ENCODE assay signal across 12 cellular contexts in the genomic region with DNA sequence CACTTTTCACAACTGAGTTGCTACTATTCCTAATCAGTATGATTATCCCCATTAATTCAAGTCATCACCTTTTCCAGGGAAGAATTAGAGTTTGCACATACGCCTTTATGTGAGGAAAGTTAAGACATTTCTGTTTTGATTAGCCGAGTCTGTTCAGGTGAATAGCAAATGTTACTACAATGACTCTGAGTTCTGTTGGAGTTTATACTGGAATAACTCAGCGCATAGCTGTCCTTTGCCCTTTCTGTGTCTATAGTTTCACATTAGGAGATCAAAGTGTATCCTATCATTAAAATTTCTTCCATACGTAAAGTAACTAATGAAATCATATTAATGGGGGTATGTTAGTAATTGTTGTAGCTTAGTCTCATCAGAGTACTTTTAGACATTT. TPM values are rescaled to one million over a fixed set of nuclear protein-coding genes. Genes with fewer than 3 reads are reported as not detected.
DNase-seq lines count a peak whose midpoint lies in the region; ATAC-seq and TF ChIP-seq lines count a peak whose summit lies in the region.
"Had no signal": no experiment of that assay in that cellular context is flagged by ENCODE, and none has a peak within 500 bp of the region (broad histone marks: within the 10 kb centered on the region; RNA-seq: fewer than 3 reads in every experiment).

No MANE protein-coding gene starts in this region.

- H3K9me2 ChIP-seq in SK-N-SH (no peaks in the 10 kb centered on the region), OCI-LY7 (ENCODE audit: insufficient read depth, low read length) (no peaks in the 10 kb centered on the region)

- DNase-seq in SK-N-SH (no peak), OCI-LY7 (ENCODE audit: low spot score) (no peak), endothelial cell (ENCODE audit: low spot score) (no peak), smooth muscle cell (lab: John Stamatoyannopoulos, UW; ENCODE audit: unreplicated experiment) (no peak), MV-4-11 (lab: John Stamatoyannopoulos, UW) (no peak), mucosa of gallbladder (ENCODE audit: low spot score) (no peak), NCI-H2227 (lab: John Stamatoyannopoulos, UW; ENCODE audit: unreplicated experiment) (no peak)
- DNase-seq: NCI-H1930 had no signal

- H3K4me2 ChIP-seq in SK-N-SH = peak overlapping the region; percentile 36; the same call in 1 of the 2 replicates
- H3K4me2 ChIP-seq in OCI-LY7 (ENCODE audit: low read length) = peak overlapping the region; percentile 89
- H3K4me2 ChIP-seq in smooth muscle cell = peak overlapping the region; percentile 29

- peaks cover 64% of the 10 kb centered on the region for H3K4me1 Mint-ChIP-seq in endothelial cell (ENCODE audit: unreplicated experiment)

- H4K20me1 ChIP-seq in SK-N-SH (ENCODE audit: insufficient read depth) = no peaks in the 10 kb centered on the region
- no peaks in the 10 kb centered on the region for H4K20me1 ChIP-seq in OCI-LY7 (ENCODE audit: insufficient read depth, low read length)
- peaks cover 55% of the 10 kb centered on the region for H4K20me1 ChIP-seq in smooth muscle cell (ENCODE audit: low read depth)

- H3K4me3 ChIP-seq in SK-N-SH (ENCODE audit: low read depth in 2 of 2, low read length in 1 of 2) = no peak overlapping the region
- peak overlapping the region; percentile 62 for H3K4me3 ChIP-seq in OCI-LY7 (ENCODE audit: low read depth, low read length, poor library complexity, severe bottlenecking)
- no peak overlapping the region for H3K4me3 ChIP-seq in smooth muscle cell

- 94% methylated on average over 4 of the region's 4 CpGs for WGBS in SK-N-SH (ENCODE audit: low lambda C conversion rate)
- WGBS in smooth muscle cell (ENCODE audit: low lambda C conversion rate) = 94% methylated on average over 4 of the region's 4 CpGs

- TF ChIP-seq EP300 in SK-N-SH (IDR thresholded peaks at IDR 0.05; ENCODE audit: borderline replicate concordance in 1 of 2, low read depth in 1 of 2, low read length in 1 of 2) = no peak

- H3K9ac ChIP-seq in SK-N-SH (no peak overlapping the region), smooth muscle cell (ENCODE audit: low read depth) (no peak overlapping the region)

- H3K4me1 ChIP-seq in SK-N-SH (ENCODE audit: control insufficient read depth in 1 of 2, insufficient read depth in 2 of 2, low read depth in 1 of 2, low read length in 1 of 2) (peaks cover 11 to 18% of the 10 kb centered on the region in 2 experiments; a peak in 3 of 4 replicates), OCI-LY7 (ENCODE audit: insufficient read depth, low read length, poor library complexity, severe bottlenecking) (peaks cover 63% of the 10 kb centered on the region), smooth muscle cell (ENCODE audit: low read depth) (peaks cover 48% of the 10 kb centered on the region)

- no peaks in the 10 kb centered on the region for H3K36me3 ChIP-seq in SK-N-SH (replicated peaks in 1 of 2; ENCODE audit: control insufficient read depth in 1 of 2, insufficient read depth in 2 of 2, low read length in 1 of 2)
- H3K36me3 ChIP-seq in OCI-LY7 (ENCODE audit: insufficient read depth, low read length) = peaks cover 9% of the 10 kb centered on the region; the same call in 1 of the 2 replicates
- no peaks in the 10 kb centered on the region for H3K36me3 ChIP-seq in smooth muscle cell (ENCODE audit: low read depth)

- POLR2A ChIA-PET in SK-N-SH (lab: Yijun Ruan, JAX) = no interaction called here
- POLR2A ChIA-PET in OCI-LY7 (lab: Charles Lee) = interaction anchor here (0.8 to 3.6 kb wide), 9 partner anchors 10 to 195 kb away, joined by 3 to 30 read pairs (median 3); no protein-coding TSS in a partner anchor

- peak overlapping the region; percentile 90 for H3K27ac Mint-ChIP-seq in endothelial cell (ENCODE audit: unreplicated experiment)

- H3K27ac ChIP-seq in SK-N-SH (ENCODE audit: low read depth in 2 of 2, low read length in 1 of 2) (no peak overlapping the region), OCI-LY7 (ENCODE audit: low read depth, low read length, poor library complexity, severe bottlenecking) (peak overlapping the region; percentile 93), smooth muscle cell (ENCODE audit: low read depth) (no peak overlapping the region)
- H3K27ac ChIP-seq: 22Rv1 had no signal

- H3K4me3 Mint-ChIP-seq in endothelial cell (ENCODE audit: unreplicated experiment) = peak overlapping the region; percentile 78

- no peaks in the 10 kb centered on the region for H3K9me3 ChIP-seq in SK-N-SH
- no peaks in the 10 kb centered on the region for H3K9me3 ChIP-seq in OCI-LY7 (ENCODE audit: low read length)
- no peaks in the 10 kb centered on the region for H3K9me3 ChIP-seq in smooth muscle cell (replicated peaks; ENCODE audit: low read depth)

- intact Hi-C loops in OCI-LY7 (cut with micrococcal nuclease; ENCODE audit: unreplicated experiment) = loop anchor here (10.0 kb wide), 1 partner anchor 311 kb away; a partner anchor contains a TSS

- no TSS peak for BruUV-seq in OCI-LY7 (replicated peaks; lab: Mats Ljungman, UMichigan)

- no peaks in the 10 kb centered on the region for H3K36me3 Mint-ChIP-seq in endothelial cell (ENCODE audit: low read depth, unreplicated experiment)

- H3K79me2 ChIP-seq in SK-N-SH (ENCODE audit: insufficient read depth) (peaks cover 75% of the 10 kb centered on the region), OCI-LY7 (ENCODE audit: insufficient read depth, low read depth, low read length) (peaks cover 95% of the 10 kb centered on the region), smooth muscle cell (ENCODE audit: low read depth) (peaks cover 46% of the 10 kb centered on the region)

- H3K27me3 ChIP-seq in SK-N-SH (ENCODE audit: insufficient read depth) = no peaks in the 10 kb centered on the region
- no peaks in the 10 kb centered on the region for H3K27me3 ChIP-seq in smooth muscle cell (ENCODE audit: low read depth)

- H2AFZ ChIP-seq in SK-N-SH (ENCODE audit: low read depth) (no peak overlapping the region), OCI-LY7 (ENCODE audit: low read length) (peak overlapping the region; percentile 39; the same call in 1 of the 2 replicates), smooth muscle cell (ENCODE audit: low read depth) (no peak overlapping the region)

- TF ChIP-seq CTCF in SK-N-SH (IDR thresholded peaks at IDR 0.05) (no peak), OCI-LY7 (conservative IDR thresholded peaks at IDR 0.05; ENCODE audit: low read length) (no peak), endothelial cell (IDR thresholded peaks at IDR 0.05; ENCODE audit: unreplicated experiment) (no peak), smooth muscle cell (IDR thresholded peaks at IDR 0.05; ENCODE audit: borderline replicate concordance, insufficient read depth, poor library complexity, severe bottlenecking) (no peak)

- H3K27me3 Mint-ChIP-seq in endothelial cell (ENCODE audit: unreplicated experiment) = peaks cover 6% of the 10 kb centered on the region

- H3F3A ChIP-seq in SK-N-SH (replicated peaks; ENCODE audit: insufficient read depth) (no peaks in the 10 kb centered on the region), smooth muscle cell (ENCODE audit: low read depth) (no peaks in the 10 kb centered on the region)

- no peaks in the 10 kb centered on the region for H3K9me3 Mint-ChIP-seq in endothelial cell (ENCODE audit: unreplicated experiment)

- TF ChIP-seq RAD21 in SK-N-SH (IDR thresholded peaks at IDR 0.05; ENCODE audit: low read length) = no peak

- no peak for ATAC-seq in SK-N-SH treated with all-trans-retinoic acid at 6 μM for 48 hours
- ATAC-seq: left colon, Panc1 had no signal

- CTCF ChIA-PET in SK-N-SH (lab: Yijun Ruan, JAX) = interaction anchor here (1.0 kb wide), 1 partner anchor 83 kb away, joined by 3 read pairs; a partner anchor contains a TSS
- CTCF ChIA-PET in OCI-LY7 (lab: Charles Lee; ENCODE audit: unreplicated experiment) = no interaction called here

TF ChIP-seq in SK-N-SH, 30 proteins besides CTCF, POLR2A, EP300 and RAD21 (continues in another document):
- TF ChIP-seq RCOR1 (IDR thresholded peaks at IDR 0.05; ENCODE audit: low read length) (no peak), MXI1 (IDR thresholded peaks at IDR 0.05; ENCODE audit: low read depth, low read length) (no peak), SIN3A (IDR thresholded peaks at IDR 0.05; ENCODE audit: borderline replicate concordance, low read depth, low read length) (no peak), POLR2AphosphoS5 (IDR thresholded peaks at IDR 0.05; ENCODE audit: low read depth, low read length) (no peak), FOSL2 (IDR thresholded peaks at IDR 0.05; ENCODE audit: borderline replicate concordance, low read depth) (no peak), TEAD4 (IDR thresholded peaks at IDR 0.05; ENCODE audit: borderline replicate concordance, insufficient read depth) (no peak), JUND (IDR thresholded peaks at IDR 0.05) (no peak)

TF ChIP-seq in SK-N-SH treated with all-trans-retinoic acid at 6 μM for 48 hours, 23 proteins besides CTCF, POLR2A, EP300 and RAD21 (continues in another document):
- TF ChIP-seq, protein P1, sequence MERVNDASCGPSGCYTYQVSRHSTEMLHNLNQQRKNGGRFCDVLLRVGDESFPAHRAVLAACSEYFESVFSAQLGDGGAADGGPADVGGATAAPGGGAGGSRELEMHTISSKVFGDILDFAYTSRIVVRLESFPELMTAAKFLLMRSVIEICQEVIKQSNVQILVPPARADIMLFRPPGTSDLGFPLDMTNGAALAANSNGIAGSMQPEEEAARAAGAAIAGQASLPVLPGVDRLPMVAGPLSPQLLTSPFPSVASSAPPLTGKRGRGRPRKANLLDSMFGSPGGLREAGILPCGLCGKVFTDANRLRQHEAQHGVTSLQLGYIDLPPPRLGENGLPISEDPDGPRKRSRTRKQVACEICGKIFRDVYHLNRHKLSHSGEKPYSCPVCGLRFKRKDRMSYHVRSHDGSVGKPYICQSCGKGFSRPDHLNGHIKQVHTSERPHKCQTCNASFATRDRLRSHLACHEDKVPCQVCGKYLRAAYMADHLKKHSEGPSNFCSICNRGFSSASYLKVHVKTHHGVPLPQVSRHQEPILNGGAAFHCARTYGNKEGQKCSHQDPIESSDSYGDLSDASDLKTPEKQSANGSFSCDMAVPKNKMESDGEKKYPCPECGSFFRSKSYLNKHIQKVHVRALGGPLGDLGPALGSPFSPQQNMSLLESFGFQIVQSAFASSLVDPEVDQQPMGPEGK (CRISPR knock-in tag; IDR thresholded peaks at IDR 0.05; ENCODE audit: borderline replicate concordance) = no peak
- TF ChIP-seq ESRRG (CRISPR knock-in tag; IDR thresholded peaks at IDR 0.05) = no peak

RNA-seq across cellular contexts. Expression of a gene that starts 4.9 kb away (rescaled TPM):
- polyA plus RNA-seq in SK-N-SH (2012; rRNA removed) (4.7 and 5.4 TPM in 2 replicates), smooth muscle cell (10.7 and 11.5 TPM in 2 replicates)
- 8.9 and 12.6 TPM in 2 replicates for polyA plus RNA-seq in SK-N-SH (2012; cell fraction: cytosol; rRNA removed)
- polyA plus RNA-seq in SK-N-SH (2012; cell fraction: nucleus; rRNA removed) = 1.9 and 6.2 TPM in 2 replicates
- 4.9 and 9.5 TPM in 2 replicates for total RNA-seq in OCI-LY7 (2014; rRNA removed; shearing (Covaris generic))
- total RNA-seq in OCI-LY7 (2022) (18.6 and 18.7 TPM in 2 replicates), endothelial cell (ENCODE audit: unreplicated experiment) (92.9 TPM), smooth muscle cell (34.7 and 42.2 TPM in 2 replicates), mucosa of gallbladder (41.4 TPM)

RNA-seq across cellular contexts. Expression of a gene that starts 37.0 kb away (rescaled TPM):
- 319 and 321 TPM in 2 replicates for polyA plus RNA-seq in SK-N-SH (2012; rRNA removed)
- 411 and 679 TPM in 2 replicates for polyA plus RNA-seq in SK-N-SH (2012; cell fraction: cytosol; rRNA removed)
- polyA plus RNA-seq in SK-N-SH (2012; cell fraction: nucleus; rRNA removed) = 82.3 and 147 TPM in 2 replicates
- total RNA-seq in OCI-LY7 (2014; rRNA removed; shearing (Covaris generic)) = 41.3 and 55.5 TPM in 2 replicates
- total RNA-seq in OCI-LY7 (2022) = 60.3 and 77.1 TPM in 2 replicates
- total RNA-seq in endothelial cell (ENCODE audit: unreplicated experiment) = 149 TPM
- 180 and 189 TPM in 2 replicates for total RNA-seq in smooth muscle cell
- polyA plus RNA-seq in smooth muscle cell = 641 and 660 TPM in 2 replicates
- total RNA-seq in mucosa of gallbladder = 179 TPM

Comparison
In these comparisons a context has a peak if more than half of its experiments do, and no peak if none do; other contexts are left out.
1. H3K4me2 ChIP-seq: peak in every context shown above with its lines; median percentile 89 in OCI-LY7; 36 in SK-N-SH; 29 in smooth muscle cell.